14 cellular contexts compared by ENCODE assay signal in the genomic region with DNA sequence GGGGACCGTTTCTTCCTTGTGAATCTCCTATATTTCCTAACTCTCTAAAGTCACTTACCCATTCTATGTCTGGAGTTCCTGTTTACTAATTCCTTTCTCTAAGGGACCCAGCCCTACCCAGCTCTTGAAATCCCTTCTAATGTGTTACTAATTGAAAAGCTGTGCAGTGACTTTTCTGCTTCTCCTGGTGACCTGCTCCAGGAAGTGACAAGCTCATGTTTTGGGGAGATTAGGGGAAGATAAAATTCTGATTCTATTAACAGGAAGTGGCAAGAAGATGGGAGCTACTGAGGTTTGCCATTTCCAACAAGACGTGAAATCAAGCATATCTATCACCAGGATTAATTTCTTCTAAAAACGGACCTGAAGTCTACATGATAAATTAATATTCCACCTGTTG. TPM values are rescaled to one million over a fixed set of nuclear protein-coding genes. Genes with fewer than 3 reads are reported as not detected.
A peak's percentile ranks its signal among the peaks of the same experiment; 100 is the strongest.
DNase-seq lines count a peak whose midpoint lies in the region; ATAC-seq and TF ChIP-seq lines count a peak whose summit lies in the region.
"Had no signal": no experiment of that assay in that cellular context is flagged by ENCODE, and none has a peak within 500 bp of the region (broad histone marks: within the 10 kb centered on the region; RNA-seq: fewer than 3 reads in every experiment).

No MANE protein-coding gene starts in this region.

- H3K4me1 Mint-ChIP-seq in activated CD8-positive, alpha-beta memory T cell treated with anti-CD3 and anti-CD28 coated beads, Interleukin-2, amount 10 ng/mL, durations not matched to agents 7 days and 5 days, result peaks cover 56% of the 10 kb centered on the region

- H3K4me3 Mint-ChIP-seq in activated CD8-positive, alpha-beta memory T cell treated with anti-CD3 and anti-CD28 coated beads, Interleukin-2, amount 10 ng/mL, durations not matched to agents 7 days and 5 days, result no peak overlapping the region

- peak overlapping the region; percentile 89 for H3K27ac ChIP-seq in neutrophil
- H3K27ac ChIP-seq: foreskin keratinocyte, prostate gland had no signal

- no peak for TF ChIP-seq CTCF in NB4 (IDR thresholded peaks at IDR 0.05; ENCODE audit: low read depth, low read length)
- no peak for TF ChIP-seq CTCF in neutrophil (IDR thresholded peaks at IDR 0.05)

- H3K27me3 Mint-ChIP-seq in activated CD8-positive, alpha-beta memory T cell treated with anti-CD3 and anti-CD28 coated beads, Interleukin-2, amount 10 ng/mL, durations not matched to agents 7 days and 5 days, result no peaks in the 10 kb centered on the region

- ATAC-seq in activated CD8-positive, alpha-beta memory T cell treated with anti-CD3 and anti-CD28 coated beads, Interleukin-2, amount 10 ng/mL, durations not matched to agents 7 days and 5 days, result no peak
- no peak for ATAC-seq in activated naive CD4-positive, alpha-beta T cell treated with anti-CD3 and anti-CD28 coated beads, Interleukin-2, amount 50 U/mL, for 72 hours
- no peak for ATAC-seq in HG03025 (IDR thresholded peaks at IDR 0.05; ENCODE audit: low FRiP score, unreplicated experiment)
- ATAC-seq in GM19395 (IDR thresholded peaks at IDR 0.05; ENCODE audit: unreplicated experiment), result no peak
- ATAC-seq: foreskin keratinocyte had no signal

- H3K27ac Mint-ChIP-seq in activated CD8-positive, alpha-beta memory T cell treated with anti-CD3 and anti-CD28 coated beads, Interleukin-2, amount 10 ng/mL, durations not matched to agents 7 days and 5 days, result peak overlapping the region; percentile 44
- H3K27ac Mint-ChIP-seq in activated naive CD4-positive, alpha-beta T cell treated with anti-CD3 and anti-CD28 coated beads, Interleukin-2, amount 50 U/mL, for 72 hours, result peak overlapping the region; percentile 70

- TF ChIP-seq POLR2A in NB4 (IDR thresholded peaks at IDR 0.05; ENCODE audit: extremely low read depth, insufficient read length), result no peak

- no peaks in the 10 kb centered on the region for H3K36me3 ChIP-seq in neutrophil
- H3K36me3 ChIP-seq: prostate gland had no signal

- no peaks in the 10 kb centered on the region for H3K27me3 ChIP-seq in neutrophil
- H3K27me3 ChIP-seq: foreskin keratinocyte had no signal

- DNase-seq in activated CD8-positive, alpha-beta memory T cell treated with anti-CD3 and anti-CD28 coated beads, Interleukin-2, amount 10 ng/mL, durations not matched to agents 7 days and 5 days, result no peak
- no peak for DNase-seq in activated CD8-positive, alpha-beta memory T cell treated with anti-CD3 and anti-CD28 coated beads, Interleukin-2, amount 50 U/mL, for 48 hours
- peak; percentile 66 for DNase-seq in NB4 (ENCODE audit: low read depth)
- no peak for DNase-seq in activated naive CD4-positive, alpha-beta T cell treated with anti-CD3 and anti-CD28 coated beads, Interleukin-2, amount 50 U/mL, for 72 hours (ENCODE audit: low spot score in 2 of 2)
- no peak for DNase-seq in effector CD8-positive, alpha-beta T cell (lab: John Stamatoyannopoulos, UW)
- DNase-seq: ACHN, foreskin keratinocyte, NCI-H1694 treated with DMSO at 0.1 percent for 48 hours, NCI-H526, RPMI8226 had no signal

- H3K36me3 Mint-ChIP-seq in activated CD8-positive, alpha-beta memory T cell treated with anti-CD3 and anti-CD28 coated beads, Interleukin-2, amount 10 ng/mL, durations not matched to agents 7 days and 5 days, result peaks cover 16% of the 10 kb centered on the region
- peaks cover 0 to 27% of the 10 kb centered on the region in 2 donors for H3K36me3 Mint-ChIP-seq in activated naive CD4-positive, alpha-beta T cell treated with anti-CD3 and anti-CD28 coated beads, Interleukin-2, amount 50 U/mL, for 72 hours

- CTCF ChIA-PET in activated CD8-positive, alpha-beta memory T cell treated with anti-CD3 and anti-CD28 coated beads, Interleukin-2, amount 10 ng/mL, durations not matched to agents 7 days and 5 days (lab: Charles Lee), result interaction anchor here (0.7 to 1.4 kb wide), 3 partner anchors 18 to 53 kb away, joined by 3 to 4 read pairs (median 4); no protein-coding TSS in a partner anchor

- no peaks in the 10 kb centered on the region for H3K9me3 ChIP-seq in neutrophil
- H3K9me3 ChIP-seq: prostate gland had no signal

- no peaks in the 10 kb centered on the region for H3K9me3 Mint-ChIP-seq in activated CD8-positive, alpha-beta memory T cell treated with anti-CD3 and anti-CD28 coated beads, Interleukin-2, amount 10 ng/mL, durations not matched to agents 7 days and 5 days (ENCODE audit: low read depth)
- peaks cover 4 to 7% of the 10 kb centered on the region in 2 donors for H3K9me3 Mint-ChIP-seq in activated naive CD4-positive, alpha-beta T cell treated with anti-CD3 and anti-CD28 coated beads, Interleukin-2, amount 50 U/mL, for 72 hours

- H3K4me1 ChIP-seq in neutrophil (ENCODE audit: control insufficient read depth in 1 of 2, insufficient read depth in 1 of 2, low read depth in 1 of 2, low read length in 1 of 2), result peaks cover 48 to 54% of the 10 kb centered on the region in 2 experiments
- H3K4me1 ChIP-seq: foreskin keratinocyte, prostate gland had no signal

- H3K4me3 ChIP-seq in NB4 (ENCODE audit: low read depth, low read length), result no peak overlapping the region
- H3K4me3 ChIP-seq in neutrophil (ENCODE audit: low read depth in 1 of 2, low read length in 1 of 2), result peak overlapping the region; percentile 12 to 20
- H3K4me3 ChIP-seq: prostate gland had no signal

RNA-seq across cellular contexts. Expression of a gene that starts 4.1 kb away (rescaled TPM):
- 100 to 1,000 TPM in 1 of 2 experiments, 10 to 100 TPM in 1; 58.9 to 126 TPM for total RNA-seq in activated CD8-positive, alpha-beta memory T cell treated with anti-CD3 and anti-CD28 coated beads, Interleukin-2, amount 10 ng/mL, durations not matched to agents 7 days and 5 days
- total RNA-seq in activated naive CD4-positive, alpha-beta T cell treated with anti-CD3 and anti-CD28 coated beads, Interleukin-2, amount 50 U/mL, for 72 hours, result 10 to 100 TPM; 74.5 to 89.4 TPM
- total RNA-seq: foreskin keratinocyte had no signal
